16 cellular contexts compared by ENCODE assay signal in the genomic region with DNA sequence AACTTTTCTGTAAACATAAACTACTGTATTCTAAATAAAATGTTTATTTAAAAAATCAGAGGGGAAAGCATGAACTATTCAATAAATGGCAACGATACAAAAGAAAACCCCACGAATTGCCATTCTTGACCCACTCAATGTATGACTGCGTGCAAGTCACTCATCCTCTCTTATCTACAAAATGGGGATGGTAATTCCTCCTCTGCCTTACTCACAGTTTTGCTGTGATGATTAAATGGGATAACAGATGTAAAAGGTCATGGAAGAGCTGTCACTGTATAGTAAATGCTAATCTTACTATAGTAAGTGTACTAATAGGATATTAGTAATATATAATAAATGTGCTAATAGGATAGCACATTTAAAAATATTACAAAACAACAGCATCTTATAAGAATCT.
A peak's percentile ranks its signal among the peaks of the same experiment; 100 is the strongest.
DNase-seq lines count a peak whose midpoint lies in the region; ATAC-seq and TF ChIP-seq lines count a peak whose summit lies in the region.
"Had no signal": no experiment of that assay in that cellular context is flagged by ENCODE, and none has a peak within 500 bp of the region (broad histone marks: within the 10 kb centered on the region; RNA-seq: fewer than 3 reads in every experiment).

No MANE protein-coding gene starts in this region.

- H3K4me1 Mint-ChIP-seq in stimulated activated naive B cell treated with anti-CD40 and anti-IgM and Interleukin-4, amounts not matched to agents 10 μg/mL and 1 μg/mL and 100 μg/mL, for 72 hours = peaks cover 5 to 7% of the 10 kb centered on the region in 2 donors
- H3K4me1 Mint-ChIP-seq in activated naive CD4-positive, alpha-beta T cell treated with anti-CD3 and anti-CD28 coated beads, Interleukin-2, amount 10 ng/mL, durations not matched to agents 7 days and 5 days = no peaks in the 10 kb centered on the region
- H3K4me1 Mint-ChIP-seq: GM23338 had no signal

- TF ChIP-seq POLR2A in esophagus squamous epithelium (IDR thresholded peaks at IDR 0.05) = no peak

- H3K4me1 ChIP-seq in smooth muscle cell (ENCODE audit: low read depth) = peaks cover 23% of the 10 kb centered on the region
- H3K4me1 ChIP-seq in esophagus squamous epithelium = peaks cover 0 to 21% (median 0%) of the 10 kb centered on the region in 3 donors

- no peaks in the 10 kb centered on the region for H3K9me3 Mint-ChIP-seq in stimulated activated naive B cell treated with anti-CD40 and anti-IgM and Interleukin-4, amounts not matched to agents 10 μg/mL and 1 μg/mL and 100 μg/mL, for 72 hours
- no peaks in the 10 kb centered on the region for H3K9me3 Mint-ChIP-seq in activated naive CD4-positive, alpha-beta T cell treated with anti-CD3 and anti-CD28 coated beads, Interleukin-2, amount 10 ng/mL, durations not matched to agents 7 days and 5 days
- H3K9me3 Mint-ChIP-seq: CD4-positive, CD25-positive, alpha-beta regulatory T cell; GM23338 had no signal

- H3K4me2 ChIP-seq in smooth muscle cell = peak overlapping the region; percentile 38
- H3K4me2 ChIP-seq: GM23338 had no signal

- no peak overlapping the region for H3K27ac Mint-ChIP-seq in stimulated activated naive B cell treated with anti-CD40 and anti-IgM and Interleukin-4, amounts not matched to agents 10 μg/mL and 1 μg/mL and 100 μg/mL, for 72 hours
- H3K27ac Mint-ChIP-seq in activated naive CD4-positive, alpha-beta T cell treated with anti-CD3 and anti-CD28 coated beads, Interleukin-2, amount 10 ng/mL, durations not matched to agents 7 days and 5 days = no peak overlapping the region
- H3K27ac Mint-ChIP-seq: GM23338 had no signal

- H3K4me3 ChIP-seq in smooth muscle cell (no peak overlapping the region), esophagus squamous epithelium (no peak overlapping the region)
- H3K4me3 ChIP-seq: GM23338 had no signal

- peaks cover 5 to 6% of the 10 kb centered on the region in 2 donors for H3K36me3 Mint-ChIP-seq in stimulated activated naive B cell treated with anti-CD40 and anti-IgM and Interleukin-4, amounts not matched to agents 10 μg/mL and 1 μg/mL and 100 μg/mL, for 72 hours
- H3K36me3 Mint-ChIP-seq in activated naive CD4-positive, alpha-beta T cell treated with anti-CD3 and anti-CD28 coated beads, Interleukin-2, amount 10 ng/mL, durations not matched to agents 7 days and 5 days = no peaks in the 10 kb centered on the region

- 27% methylated on average over 3 of the region's 3 CpGs for WGBS in smooth muscle cell (ENCODE audit: low lambda C conversion rate)
- 92 to 94% methylated on average over 3 of the region's 3 CpGs for WGBS in esophagus squamous epithelium, 2 donors

- ATAC-seq in stimulated activated naive B cell treated with anti-CD40 and anti-IgM and Interleukin-4, amounts not matched to agents 10 μg/mL and 1 μg/mL and 100 μg/mL, for 72 hours (replicated peaks) = no peak
- ATAC-seq: GM23338 had no signal

- no peaks in the 10 kb centered on the region for H4K20me1 ChIP-seq in smooth muscle cell (ENCODE audit: low read depth)

- DNase-seq in NCI-H226 (peak; percentile 36), amniotic epithelial cell (ENCODE audit: low read depth) (peak; percentile 67), iris pigment epithelial cell (ENCODE audit: low read depth) (peak; percentile 55), smooth muscle cell (lab: John Stamatoyannopoulos, UW; ENCODE audit: unreplicated experiment) (no peak), esophagus squamous epithelium (lab: John Stamatoyannopoulos, UW) (no peak), iPS-NIHi11 (ENCODE audit: low spot score) (no peak)
- DNase-seq in stimulated activated naive B cell treated with anti-CD40 and anti-IgM and Interleukin-4, amounts not matched to agents 10 μg/mL and 1 μg/mL and 100 μg/mL, for 72 hours = no peak
- DNase-seq in activated naive CD4-positive, alpha-beta T cell treated with anti-CD3 and anti-CD28 coated beads, Interleukin-2, amount 10 ng/mL, durations not matched to agents 7 days and 5 days = no peak
- DNase-seq: ACHN; BE2C; C1 segment of cervical spinal cord; Caco-2; CD4-positive, CD25-positive, alpha-beta regulatory T cell; GDM1; HCEC 1CT had no signal

- no peaks in the 10 kb centered on the region for H3K79me2 ChIP-seq in smooth muscle cell (ENCODE audit: low read depth)

- CTCF ChIA-PET in activated naive CD4-positive, alpha-beta T cell treated with anti-CD3 and anti-CD28 coated beads, Interleukin-2, amount 10 ng/mL, durations not matched to agents 7 days and 5 days (lab: Charles Lee) = no interaction called here

- no peak overlapping the region for H3K9ac ChIP-seq in smooth muscle cell (ENCODE audit: low read depth)

- no peaks in the 10 kb centered on the region for H3K27me3 Mint-ChIP-seq in stimulated activated naive B cell treated with anti-CD40 and anti-IgM and Interleukin-4, amounts not matched to agents 10 μg/mL and 1 μg/mL and 100 μg/mL, for 72 hours
- H3K27me3 Mint-ChIP-seq in activated naive CD4-positive, alpha-beta T cell treated with anti-CD3 and anti-CD28 coated beads, Interleukin-2, amount 10 ng/mL, durations not matched to agents 7 days and 5 days = no peaks in the 10 kb centered on the region
- H3K27me3 Mint-ChIP-seq: CD4-positive, CD25-positive, alpha-beta regulatory T cell had no signal

- H3K4me3 Mint-ChIP-seq in stimulated activated naive B cell treated with anti-CD40 and anti-IgM and Interleukin-4, amounts not matched to agents 10 μg/mL and 1 μg/mL and 100 μg/mL, for 72 hours = no peak overlapping the region
- H3K4me3 Mint-ChIP-seq in activated naive CD4-positive, alpha-beta T cell treated with anti-CD3 and anti-CD28 coated beads, Interleukin-2, amount 10 ng/mL, durations not matched to agents 7 days and 5 days = no peak overlapping the region
- H3K4me3 Mint-ChIP-seq: CD4-positive, CD25-positive, alpha-beta regulatory T cell; GM23338 had no signal

- peaks cover 10% of the 10 kb centered on the region for H3F3A ChIP-seq in smooth muscle cell (ENCODE audit: low read depth)

- H3K27ac ChIP-seq in smooth muscle cell (ENCODE audit: low read depth) (peak overlapping the region; percentile 69), esophagus squamous epithelium (no peak overlapping the region)

- TF ChIP-seq CTCF in smooth muscle cell (IDR thresholded peaks at IDR 0.05; ENCODE audit: borderline replicate concordance, insufficient read depth, poor library complexity, severe bottlenecking) (no peak), esophagus squamous epithelium (IDR thresholded peaks at IDR 0.05) (no peak)

- H2AFZ ChIP-seq in smooth muscle cell (ENCODE audit: low read depth) = no peak overlapping the region
- H2AFZ ChIP-seq: GM23338 had no signal

- intact Hi-C loops in esophagus squamous epithelium (cut with DNase I) = loop anchor here (10.0 kb wide), 1 partner anchor 1042 kb away; no protein-coding TSS in a partner anchor

- H3K36me3 ChIP-seq in smooth muscle cell (ENCODE audit: low read depth) (no peaks in the 10 kb centered on the region), esophagus squamous epithelium (no peaks in the 10 kb centered on the region)
- H3K36me3 ChIP-seq: BE2C had no signal

- H3K27me3 ChIP-seq in smooth muscle cell (ENCODE audit: low read depth) (no peaks in the 10 kb centered on the region), esophagus squamous epithelium (no peaks in the 10 kb centered on the region)
- H3K27me3 ChIP-seq: BE2C had no signal

- H3K9me3 ChIP-seq in smooth muscle cell (replicated peaks; ENCODE audit: low read depth) (no peaks in the 10 kb centered on the region), esophagus squamous epithelium (no peaks in the 10 kb centered on the region)
- H3K9me3 ChIP-seq: BE2C, Caco-2 had no signal

Comparison
In these comparisons a context has a peak if more than half of its experiments do, and no peak if none do; other contexts are left out.
1. DNase-seq: peak in NCI-H226 (single experiment), amniotic epithelial cell (single experiment) and iris pigment epithelial cell (single experiment); none in smooth muscle cell (single experiment), esophagus squamous epithelium (single experiment), stimulated activated naive B cell treated with anti-CD40 and anti-IgM and Interleukin-4, amounts not matched to agents 10 μg/mL and 1 μg/mL and 100 μg/mL, for 72 hours (single experiment), iPS-NIHi11 (single experiment) and activated naive CD4-positive, alpha-beta T cell treated with anti-CD3 and anti-CD28 coated beads, Interleukin-2, amount 10 ng/mL, durations not matched to agents 7 days and 5 days (single experiment).